Comparison of ENCODE assay signal across 8 cellular contexts in genomic region chr3:122858373-122858772, GRCh38.
DNase-seq lines count a peak whose midpoint lies in the region; ATAC-seq, FAIRE-seq and TF ChIP-seq lines count a peak whose summit lies in the region.

No MANE protein-coding gene starts in this region.

- no peak overlapping the region for H2AFZ ChIP-seq in keratinocyte (ENCODE audit: control insufficient read depth, low read length)

- H3K4me1 ChIP-seq in keratinocyte (ENCODE audit: control insufficient read depth, extremely low read depth, insufficient read depth, low read length), result no peaks in the 10 kb centered on the region

- H4K20me1 ChIP-seq in keratinocyte (ENCODE audit: control insufficient read depth, extremely low read depth, insufficient read depth, low read length), result no peaks in the 10 kb centered on the region

- dilution Hi-C loops in keratinocyte (cut with MboI; ENCODE audit: extremely low pct_ligation_motif_present, low sequenced_read_pairs), result no loop called here

- no peaks in the 10 kb centered on the region for H3K9me1 ChIP-seq in keratinocyte (ENCODE audit: control insufficient read depth, extremely low read depth, insufficient read depth, low read length)

- TF ChIP-seq CTCF in AG10803 (conservative IDR thresholded peaks at IDR 0.05; ENCODE audit: low read length), result peak; percentile 53
- TF ChIP-seq CTCF in HFFc6 (IDR thresholded peaks at IDR 0.05), result peak; percentile 70
- 0 out of 2 replicates have a peak, but pooled peaks have one; percentile 6 for TF ChIP-seq CTCF in WI38 (IDR thresholded peaks at IDR 0.05; ENCODE audit: low read depth, low read length)
- TF ChIP-seq CTCF in keratinocyte (optimal IDR thresholded peaks at IDR 0.05 in 1 of 3, IDR thresholded peaks at IDR 0.05 in 1 of 3, conservative IDR thresholded peaks at IDR 0.05 in 1 of 3; ENCODE audit: extremely low read depth in 1 of 3, insufficient read depth in 2 of 3, low read length in 3 of 3), result peak in 2 of 3 experiments; percentile 8 to 45
- no peak for TF ChIP-seq CTCF in GM13976 (IDR thresholded peaks at IDR 0.05; ENCODE audit: borderline replicate concordance, control extremely low read depth, extremely low read depth, insufficient read depth, missing control alignments)

- H3K36me3 ChIP-seq in keratinocyte (ENCODE audit: control insufficient read depth in 2 of 2, extremely low read depth in 1 of 2, insufficient read depth in 2 of 2, low read length in 2 of 2), result peaks cover 0 to 3% of the 10 kb centered on the region in 2 experiments

- no peaks in the 10 kb centered on the region for H3K9me3 Mint-ChIP-seq in HFFc6

- no peaks in the 10 kb centered on the region for H3K27me3 ChIP-seq in keratinocyte (ENCODE audit: control insufficient read depth, extremely low read depth, insufficient read depth, low read length)

- DNase-seq in AG10803 (ENCODE audit: low read depth) (peak; percentile 32), HFFc6 (peak; percentile 30), keratinocyte (ENCODE audit: low read depth, low spot score) (no peak), GM13976 (ENCODE audit: low spot score) (no peak), occipital lobe (lab: John Stamatoyannopoulos, UW) (no peak)
- DNase-seq in activated naive CD4-positive, alpha-beta T cell treated with anti-CD3 and anti-CD28 coated beads, Interleukin-2, amount 50 U/mL, for 16 hours, result no peak

- H3K4me3 ChIP-seq in AG10803 (ENCODE audit: low read length) (no peak overlapping the region), WI38 (ENCODE audit: low read depth, low read length) (no peak overlapping the region), keratinocyte (ENCODE audit: control insufficient read depth in 2 of 3, extremely low read depth in 1 of 3, insufficient read depth in 2 of 3, low read depth in 1 of 3, low read length in 3 of 3) (no peak overlapping the region)

- no peak for FAIRE-seq in keratinocyte (lab: Jason Lieb, UNC)

- H3K27ac Mint-ChIP-seq in HFFc6, result no peak overlapping the region

- ATAC-seq in HG02870 (IDR thresholded peaks at IDR 0.05; ENCODE audit: unreplicated experiment), result no peak

- no peaks in the 10 kb centered on the region for H3K36me3 Mint-ChIP-seq in HFFc6 (ENCODE audit: low read depth)

- in situ Hi-C loops in GM13976 (cut with MboI; ENCODE audit: low sequenced_read_pairs, unreplicated experiment), result no loop called here

- no peaks in the 10 kb centered on the region for H3K79me2 ChIP-seq in keratinocyte (ENCODE audit: control insufficient read depth, insufficient read depth, low read length)

- H3K9ac ChIP-seq in keratinocyte (ENCODE audit: control insufficient read depth, extremely low read depth, insufficient read depth, low read length), result no peak overlapping the region

- H3K27ac ChIP-seq in keratinocyte (ENCODE audit: control insufficient read depth, insufficient read depth, low read length), result no peak overlapping the region

- H3K4me3 Mint-ChIP-seq in HFFc6, result no peak overlapping the region

- H3K27me3 Mint-ChIP-seq in HFFc6 (ENCODE audit: insufficient read depth), result no peaks in the 10 kb centered on the region

- no peak overlapping the region for H3K4me2 ChIP-seq in keratinocyte (ENCODE audit: control insufficient read depth, extremely low read depth, insufficient read depth, low read depth, low read length)

- H3K9me3 ChIP-seq in keratinocyte (ENCODE audit: control insufficient read depth, low read depth, low read length), result no peaks in the 10 kb centered on the region

- H3K4me1 Mint-ChIP-seq in HFFc6 (ENCODE audit: low read depth), result peaks cover 24% of the 10 kb centered on the region

Comparison
In these comparisons a context has a peak if more than half of its experiments do, and no peak if none do; other contexts are left out.
1. DNase-seq: peak in AG10803 (single experiment) and HFFc6 (single experiment); none in keratinocyte (single experiment), GM13976 (single experiment), activated naive CD4-positive, alpha-beta T cell treated with anti-CD3 and anti-CD28 coated beads, Interleukin-2, amount 50 U/mL, for 16 hours (single experiment) and occipital lobe (single experiment).